ENCODE assay signal across 1 cellular context in the genomic region with DNA sequence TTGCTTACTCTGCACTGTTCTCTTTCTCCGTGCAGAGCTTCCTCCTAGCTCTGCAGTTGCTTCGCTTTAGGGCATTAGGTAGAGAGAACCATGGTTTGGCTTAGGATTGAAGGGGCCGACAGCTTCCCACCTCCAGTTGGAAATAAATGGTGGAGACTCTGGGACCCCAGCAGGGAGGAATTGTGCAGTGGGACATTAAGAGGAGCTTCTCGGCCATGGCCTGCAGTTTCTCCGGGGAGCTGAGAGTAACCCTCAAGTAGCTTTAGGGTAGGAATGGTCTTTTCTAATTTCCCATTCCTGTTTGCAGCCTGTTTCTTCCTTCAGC.
TF ChIP-seq lines count a peak whose summit lies in the region.

No MANE protein-coding gene starts in this region.

TF ChIP-seq in IMR-90, 13 proteins besides CTCF, POLR2A, EP300 and RAD21:
- TF ChIP-seq, protein P1, sequence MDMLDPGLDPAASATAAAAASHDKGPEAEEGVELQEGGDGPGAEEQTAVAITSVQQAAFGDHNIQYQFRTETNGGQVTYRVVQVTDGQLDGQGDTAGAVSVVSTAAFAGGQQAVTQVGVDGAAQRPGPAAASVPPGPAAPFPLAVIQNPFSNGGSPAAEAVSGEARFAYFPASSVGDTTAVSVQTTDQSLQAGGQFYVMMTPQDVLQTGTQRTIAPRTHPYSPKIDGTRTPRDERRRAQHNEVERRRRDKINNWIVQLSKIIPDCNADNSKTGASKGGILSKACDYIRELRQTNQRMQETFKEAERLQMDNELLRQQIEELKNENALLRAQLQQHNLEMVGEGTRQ (IDR thresholded peaks at IDR 0.05; ENCODE audit: low read depth, low read length) = no peak
- TF ChIP-seq MAZ (IDR thresholded peaks at IDR 0.05; ENCODE audit: borderline replicate concordance, low read depth, low read length) (no peak), FOS (IDR thresholded peaks at IDR 0.05; ENCODE audit: low read depth, low read length) (no peak), SMC3 (IDR thresholded peaks at IDR 0.05; ENCODE audit: low read depth, low read length) (no peak), CHD1 (IDR thresholded peaks at IDR 0.05; ENCODE audit: low read depth, low read length) (no peak), BHLHE40 (IDR thresholded peaks at IDR 0.05; ENCODE audit: low read depth, low read length) (no peak), NFE2L2 (IDR thresholded peaks at IDR 0.05; ENCODE audit: low read depth, low read length) (no peak), MXI1 (IDR thresholded peaks at IDR 0.05; ENCODE audit: borderline replicate concordance, low read depth, low read length) (no peak), CEBPB (IDR thresholded peaks at IDR 0.05; ENCODE audit: low read depth, low read length) (no peak), RCOR1 (IDR thresholded peaks at IDR 0.05; ENCODE audit: insufficient replicate concordance, low read length) (no peak), RFX5 (IDR thresholded peaks at IDR 0.05; ENCODE audit: low read depth, low read length) (no peak), MAFK (IDR thresholded peaks at IDR 0.05; ENCODE audit: low read depth, low read length) (no peak; the same call in 1 of the 2 replicates)
- TF ChIP-seq, protein P2, sequence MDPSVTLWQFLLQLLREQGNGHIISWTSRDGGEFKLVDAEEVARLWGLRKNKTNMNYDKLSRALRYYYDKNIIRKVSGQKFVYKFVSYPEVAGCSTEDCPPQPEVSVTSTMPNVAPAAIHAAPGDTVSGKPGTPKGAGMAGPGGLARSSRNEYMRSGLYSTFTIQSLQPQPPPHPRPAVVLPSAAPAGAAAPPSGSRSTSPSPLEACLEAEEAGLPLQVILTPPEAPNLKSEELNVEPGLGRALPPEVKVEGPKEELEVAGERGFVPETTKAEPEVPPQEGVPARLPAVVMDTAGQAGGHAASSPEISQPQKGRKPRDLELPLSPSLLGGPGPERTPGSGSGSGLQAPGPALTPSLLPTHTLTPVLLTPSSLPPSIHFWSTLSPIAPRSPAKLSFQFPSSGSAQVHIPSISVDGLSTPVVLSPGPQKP (IDR thresholded peaks at IDR 0.05; ENCODE audit: borderline replicate concordance, low read depth, low read length) = no peak
TF ChIP-seq in IMR-90: peak in this region for 0.
